In genomic region chr7:1611708-1612241, GRCh38 we compare ENCODE assay signal across 11 cellular contexts. TPM values are rescaled to one million over a fixed set of nuclear protein-coding genes. Genes with fewer than 3 reads are reported as not detected.
A peak's percentile ranks its signal among the peaks of the same experiment; 100 is the strongest.
DNase-seq lines count a peak whose midpoint lies in the region; ATAC-seq, FAIRE-seq and TF ChIP-seq lines count a peak whose summit lies in the region.
"Had no signal": no experiment of that assay in that cellular context is flagged by ENCODE, and none has a peak within 500 bp of the region (broad histone marks: within the 10 kb centered on the region; RNA-seq: fewer than 3 reads in every experiment).

No MANE protein-coding gene starts in this region.

- in situ Hi-C loops in HepG2 (cut with HindIII; ENCODE audit: extremely low pct_ligation_motif_present, low pct_unique_long_range_greater_than_20kb), result no loop called here

- H3K36me3 Mint-ChIP-seq in Calu3 (ENCODE audit: insufficient read depth, unreplicated experiment), result no peaks in the 10 kb centered on the region

- CTCF ChIA-PET in Calu3 (lab: Charles Lee) (interaction anchor here (0.5 to 0.9 kb wide), 2 partner anchors 183 to 649 kb away, joined by 3 to 5 read pairs; no protein-coding TSS in a partner anchor), HepG2 (lab: Yijun Ruan, JAX; ENCODE audit: low intra/inter-chr PET ratio, low total read pairs) (no interaction called here)

- no peak overlapping the region for H3K4me3 Mint-ChIP-seq in Calu3 (ENCODE audit: low read depth, unreplicated experiment)

- ATAC-seq in GM19467 (IDR thresholded peaks at IDR 0.05; ENCODE audit: unreplicated experiment) (no peak), HepG2 (no peak)
- ATAC-seq: activated CD4-positive, CD25-positive, alpha-beta regulatory T cell treated with anti-CD3 and anti-CD28 coated beads, Interleukin-2, amount 50 U/mL, for 24 hours had no signal

- no peak for TF ChIP-seq EP300 in HepG2 (IDR thresholded peaks at IDR 0.05; ENCODE audit: low read depth in 2 of 2, low read length in 2 of 2)
- no peak for TF ChIP-seq EP300 in HepG2 (CRISPR knock-in tag; IDR thresholded peaks at IDR 0.05; ENCODE audit: borderline replicate concordance)

- peaks cover 11% of the 10 kb centered on the region for H3K4me1 Mint-ChIP-seq in Calu3 (ENCODE audit: low read depth, unreplicated experiment)

- intact Hi-C loops in Calu3 (cut with micrococcal nuclease; ENCODE audit: unreplicated experiment), result no loop called here
- intact Hi-C loops in HepG2 (cut with micrococcal nuclease; ENCODE audit: unreplicated experiment), result no loop called here

- POLR2A ChIA-PET in HepG2 (lab: Yijun Ruan, JAX), result no interaction called here

- H3K9ac ChIP-seq in HepG2 (ENCODE audit: insufficient read depth, low read depth, low read length), result no peak overlapping the region

- DNase-seq in Calu3 (peak; percentile 64), NCI-H82 (lab: John Stamatoyannopoulos, UW) (peak; percentile 96), epidermal melanocyte (ENCODE audit: insufficient read length, low spot score) (peak; percentile 91), occipital lobe (lab: John Stamatoyannopoulos, UW) (peak; percentile 46), NCI-H2196 (lab: John Stamatoyannopoulos, UW; ENCODE audit: unreplicated experiment) (no peak), NCI-H2107 (lab: John Stamatoyannopoulos, UW) (no peak), HepG2 (ENCODE audit: low spot score) (no peak)
- DNase-seq: left ventricle myocardium inferior, upper lobe of left lung had no signal

- no peak overlapping the region for H3K4me2 ChIP-seq in HepG2 (ENCODE audit: low read depth, low read length)

- no peaks in the 10 kb centered on the region for H3K36me3 ChIP-seq in HepG2 (replicated peaks in 1 of 2; ENCODE audit: control insufficient read depth in 1 of 2, insufficient read depth in 2 of 2, low read length in 2 of 2)
- H3K36me3 ChIP-seq: left ventricle myocardium inferior, upper lobe of left lung had no signal

- H3K27me3 Mint-ChIP-seq in Calu3 (ENCODE audit: unreplicated experiment), result peaks cover 55% of the 10 kb centered on the region

- H2AFZ ChIP-seq in HepG2 (ENCODE audit: low read length), result no peak overlapping the region

- H3K27me3 ChIP-seq in HepG2 (ENCODE audit: control insufficient read depth in 1 of 2, insufficient read depth in 2 of 2, low read length in 2 of 2), result peaks cover 8 to 27% of the 10 kb centered on the region in 2 experiments; a peak in 4 of 5 replicates
- H3K27me3 ChIP-seq: upper lobe of left lung had no signal

- TF ChIP-seq POLR2A in HepG2 (IDR thresholded peaks at IDR 0.05; ENCODE audit: insufficient read depth in 1 of 2, low read depth in 2 of 2, low read length in 2 of 2), result no peak

- H3K4me3 ChIP-seq in HepG2 (replicated peaks in 1 of 3; ENCODE audit: insufficient read depth in 1 of 3, low read depth in 2 of 3, low read length in 3 of 3), result no peak overlapping the region
- H3K4me3 ChIP-seq: left ventricle myocardium inferior, upper lobe of left lung had no signal

- H3K4me1 ChIP-seq in HepG2 (ENCODE audit: insufficient read depth, low read length), result 0 out of 2 replicates have a peak, but pooled peaks cover 7% of the 10 kb centered on the region
- H3K4me1 ChIP-seq: left ventricle myocardium inferior, upper lobe of left lung had no signal

- no peak for FAIRE-seq in HepG2 (lab: Jason Lieb, UNC)

- no peaks in the 10 kb centered on the region for H3K79me2 ChIP-seq in HepG2 (ENCODE audit: insufficient read depth, low read length)

- TF ChIP-seq CTCF in Calu3 (IDR thresholded peaks at IDR 0.05; ENCODE audit: unreplicated experiment) (no peak), HepG2 (CRISPR knock-in tag; IDR thresholded peaks at IDR 0.05) (no peak)

- TF ChIP-seq RAD21 in HepG2 (CRISPR knock-in tag; IDR thresholded peaks at IDR 0.05), result no peak

- H3K27ac ChIP-seq in HepG2 (ENCODE audit: extremely low read length, insufficient read depth, low read length), result no peak overlapping the region
- H3K27ac ChIP-seq: left ventricle myocardium inferior, upper lobe of left lung had no signal

- no peaks in the 10 kb centered on the region for H3K9me3 ChIP-seq in HepG2 (ENCODE audit: low read length)
- H3K9me3 ChIP-seq: left ventricle myocardium inferior, upper lobe of left lung had no signal

- H4K20me1 ChIP-seq in HepG2 (ENCODE audit: insufficient read depth, low read length), result no peaks in the 10 kb centered on the region

- no peak overlapping the region for H3K27ac Mint-ChIP-seq in Calu3 (ENCODE audit: unreplicated experiment)

- BruUV-seq in Calu3 (replicated peaks; lab: Mats Ljungman, UMichigan), result no TSS peak
- no TSS peak for BruUV-seq in HepG2 (replicated peaks; lab: Mats Ljungman, UMichigan)

- H3K9me3 Mint-ChIP-seq in Calu3 (ENCODE audit: low read depth, unreplicated experiment), result no peaks in the 10 kb centered on the region

- WGBS in HepG2 (ENCODE audit: low lambda C conversion rate), result 25% methylated on average over 4 of the region's 10 CpGs

RNA-seq across cellular contexts. Expression of gene PSMG3, which starts 41.9 kb away (rescaled TPM):
- total RNA-seq in Calu3 (2022) (64.0 and 67.2 TPM in 2 replicates), occipital lobe (19.2 TPM), HepG2 (2016; rRNA removed; fragmentation: Illumina TruSeq; extraction: Trizol) (46.7 and 48.4 TPM in 2 replicates)
- total RNA-seq in HepG2 (2016; cell fraction: cytosol; rRNA removed; fragmentation: Illumina TruSeq; extraction: Trizol; ENCODE audit: low read depth), result 83.1 and 98.2 TPM in 2 replicates
- total RNA-seq in HepG2 (2016; cell fraction: insoluble cytoplasmic fraction; rRNA removed; fragmentation: Illumina TruSeq; extraction: Trizol), result 50.6 and 51.2 TPM in 2 replicates
- 102 and 118 TPM in 2 replicates for total RNA-seq in HepG2 (2016; cell fraction: membrane; rRNA removed; fragmentation: Illumina TruSeq; extraction: Trizol)
- total RNA-seq in HepG2 (2016; cell fraction: nucleus; rRNA removed; fragmentation: Illumina TruSeq; extraction: Trizol), result 24.1 and 28.4 TPM in 2 replicates
- 29.3 and 29.6 TPM in 2 replicates for polyA plus RNA-seq in HepG2 (2011; rRNA removed)
- polyA plus RNA-seq in HepG2 (2011; cell fraction: cytosol; rRNA removed), result 36.1 and 44.9 TPM in 2 replicates
- 29.2 and 39.8 TPM in 2 replicates for polyA plus RNA-seq in HepG2 (2011; cell fraction: nucleus; rRNA removed)
- 15.8 and 28.3 TPM in 2 replicates for polyA plus RNA-seq in HepG2 (2012)
- polyA plus RNA-seq in HepG2 (2016; cell fraction: cytosol; fragmentation: Illumina TruSeq; extraction: Trizol; ENCODE audit: low read depth), result 72.7 and 106 TPM in 2 replicates
- 49.5 and 55.3 TPM in 2 replicates for polyA plus RNA-seq in HepG2 (2016; cell fraction: insoluble cytoplasmic fraction; fragmentation: Illumina TruSeq; extraction: Trizol; ENCODE audit: low read depth)
- 82.6 and 104 TPM in 2 replicates for polyA plus RNA-seq in HepG2 (2016; cell fraction: membrane; fragmentation: Illumina TruSeq; extraction: Trizol; ENCODE audit: low read depth)
- 48.5 and 51.1 TPM in 2 replicates for polyA plus RNA-seq in HepG2 (2016; cell fraction: nucleus; fragmentation: Illumina TruSeq; extraction: Trizol; ENCODE audit: insufficient read depth, low read depth)
- 17.7 and 43.7 TPM in 2 replicates for polyA minus RNA-seq in HepG2 (2011; rRNA and poly(A)+ RNA removed; ENCODE audit: low replicate concordance)
- 8.9 and 9.7 TPM in 2 replicates for polyA minus RNA-seq in HepG2 (2011; cell fraction: cytosol; rRNA and poly(A)+ RNA removed)
- 4.7 and 6.2 TPM in 2 replicates for polyA minus RNA-seq in HepG2 (2011; cell fraction: nucleus; rRNA and poly(A)+ RNA removed)

RNA-seq across cellular contexts. Expression of gene TMEM184A, which starts 55.8 kb away (rescaled TPM):
- total RNA-seq in Calu3 (2022) (61.9 and 75.8 TPM in 2 replicates), occipital lobe (not detected), HepG2 (2016; rRNA removed; fragmentation: Illumina TruSeq; extraction: Trizol) (3.1 and 9.5 TPM in 2 replicates)
- 4.3 and 4.6 TPM in 2 replicates for total RNA-seq in HepG2 (2016; cell fraction: cytosol; rRNA removed; fragmentation: Illumina TruSeq; extraction: Trizol; ENCODE audit: low read depth)
- 3.8 and 10.6 TPM in 2 replicates for total RNA-seq in HepG2 (2016; cell fraction: insoluble cytoplasmic fraction; rRNA removed; fragmentation: Illumina TruSeq; extraction: Trizol)
- total RNA-seq in HepG2 (2016; cell fraction: membrane; rRNA removed; fragmentation: Illumina TruSeq; extraction: Trizol), result 5.7 and 6.3 TPM in 2 replicates
- total RNA-seq in HepG2 (2016; cell fraction: nucleus; rRNA removed; fragmentation: Illumina TruSeq; extraction: Trizol), result 11.4 and 11.7 TPM in 2 replicates
- polyA plus RNA-seq in HepG2 (2011; rRNA removed), result 20.4 and 33.1 TPM in 2 replicates
- 9.9 and 13.2 TPM in 2 replicates for polyA plus RNA-seq in HepG2 (2011; cell fraction: cytosol; rRNA removed)
- 144 and 175 TPM in 2 replicates for polyA plus RNA-seq in HepG2 (2011; cell fraction: nucleus; rRNA removed)
- polyA plus RNA-seq in HepG2 (2012), result 8.4 and 10.9 TPM in 2 replicates
- polyA plus RNA-seq in HepG2 (2016; cell fraction: cytosol; fragmentation: Illumina TruSeq; extraction: Trizol; ENCODE audit: low read depth), result 3.6 and 4.0 TPM in 2 replicates
- polyA plus RNA-seq in HepG2 (2016; cell fraction: insoluble cytoplasmic fraction; fragmentation: Illumina TruSeq; extraction: Trizol; ENCODE audit: low read depth), result 4.3 and 5.0 TPM in 2 replicates
- polyA plus RNA-seq in HepG2 (2016; cell fraction: membrane; fragmentation: Illumina TruSeq; extraction: Trizol; ENCODE audit: low read depth), result 4.3 and 5.3 TPM in 2 replicates
- polyA plus RNA-seq in HepG2 (2016; cell fraction: nucleus; fragmentation: Illumina TruSeq; extraction: Trizol; ENCODE audit: insufficient read depth, low read depth), result 25.4 and 29.2 TPM in 2 replicates
- 70.5 and 85.2 TPM in 2 replicates for polyA minus RNA-seq in HepG2 (2011; rRNA and poly(A)+ RNA removed; ENCODE audit: low replicate concordance)
- polyA minus RNA-seq in HepG2 (2011; cell fraction: cytosol; rRNA and poly(A)+ RNA removed), result 6.3 and 12.4 TPM in 2 replicates
- 27.6 and 31.7 TPM in 2 replicates for polyA minus RNA-seq in HepG2 (2011; cell fraction: nucleus; rRNA and poly(A)+ RNA removed)

RNA-seq across cellular contexts. Expression of gene ELFN1, which starts 58.3 kb away (rescaled TPM):
- 0.27 TPM in 1 of 2 replicates, not detected in the other for total RNA-seq in Calu3 (2022)
- 9.5 TPM for total RNA-seq in occipital lobe
- 0.13 and 0.18 TPM in 2 replicates for total RNA-seq in HepG2 (2016; rRNA removed; fragmentation: Illumina TruSeq; extraction: Trizol)
- total RNA-seq in HepG2 (2016; cell fraction: cytosol; rRNA removed; fragmentation: Illumina TruSeq; extraction: Trizol; ENCODE audit: low read depth), result 0.10 TPM in 1 of 2 replicates, not detected in the other
- 0.21 and 0.28 TPM in 2 replicates for total RNA-seq in HepG2 (2016; cell fraction: insoluble cytoplasmic fraction; rRNA removed; fragmentation: Illumina TruSeq; extraction: Trizol)
- total RNA-seq in HepG2 (2016; cell fraction: membrane; rRNA removed; fragmentation: Illumina TruSeq; extraction: Trizol), result 0.10 and 0.12 TPM in 2 replicates
- total RNA-seq in HepG2 (2016; cell fraction: nucleus; rRNA removed; fragmentation: Illumina TruSeq; extraction: Trizol), result 0.13 and 0.19 TPM in 2 replicates
- polyA plus RNA-seq in HepG2 (2011; rRNA removed), result 0.13 and 1.5 TPM in 2 replicates
- polyA plus RNA-seq in HepG2 (2011; cell fraction: cytosol; rRNA removed), result 0.32 and 1.0 TPM in 2 replicates
- 0.48 and 1.6 TPM in 2 replicates for polyA plus RNA-seq in HepG2 (2011; cell fraction: nucleus; rRNA removed)
- 0.28 and 1.0 TPM in 2 replicates for polyA plus RNA-seq in HepG2 (2012)
- 0.03 and 0.05 TPM in 2 replicates for polyA plus RNA-seq in HepG2 (2016; cell fraction: cytosol; fragmentation: Illumina TruSeq; extraction: Trizol; ENCODE audit: low read depth)
- 0.22 and 0.29 TPM in 2 replicates for polyA plus RNA-seq in HepG2 (2016; cell fraction: insoluble cytoplasmic fraction; fragmentation: Illumina TruSeq; extraction: Trizol; ENCODE audit: low read depth)
- 0.09 and 0.12 TPM in 2 replicates for polyA plus RNA-seq in HepG2 (2016; cell fraction: membrane; fragmentation: Illumina TruSeq; extraction: Trizol; ENCODE audit: low read depth)
- 0.27 and 0.31 TPM in 2 replicates for polyA plus RNA-seq in HepG2 (2016; cell fraction: nucleus; fragmentation: Illumina TruSeq; extraction: Trizol; ENCODE audit: insufficient read depth, low read depth)
- polyA minus RNA-seq in HepG2 (2011; rRNA and poly(A)+ RNA removed; ENCODE audit: low replicate concordance), result 0.21 and 0.50 TPM in 2 replicates
- polyA minus RNA-seq in HepG2 (2011; cell fraction: cytosol; rRNA and poly(A)+ RNA removed), result 0.18 and 1.1 TPM in 2 replicates
- 0.13 and 0.50 TPM in 2 replicates for polyA minus RNA-seq in HepG2 (2011; cell fraction: nucleus; rRNA and poly(A)+ RNA removed)

Comparison
In these comparisons a context has a peak if more than half of its experiments do, and no peak if none do; other contexts are left out.
1. DNase-seq: peak in Calu3 (single experiment), NCI-H82 (single experiment), epidermal melanocyte (single experiment) and occipital lobe (single experiment); none in NCI-H2196 (single experiment), NCI-H2107 (single experiment) and HepG2 (single experiment).